In the genomic region with DNA sequence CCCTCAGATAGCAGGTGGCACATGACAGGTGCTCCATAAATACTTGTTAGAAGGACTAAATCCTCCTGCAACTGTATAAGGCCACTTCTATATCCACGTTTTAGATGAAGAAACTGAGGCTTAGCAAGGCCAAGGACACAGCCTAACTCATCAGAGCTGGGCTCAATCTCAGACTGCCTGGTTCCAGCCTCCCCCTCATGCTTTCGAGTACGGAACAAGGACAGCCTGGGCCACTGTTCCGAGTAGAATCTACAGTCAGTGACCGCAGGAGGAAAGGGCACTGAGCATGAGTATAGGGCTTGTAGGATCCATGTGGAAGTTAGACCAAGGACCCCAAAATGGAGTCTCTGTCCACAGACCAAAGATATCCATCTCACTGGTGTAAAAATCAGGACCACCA, we compare ENCODE assay signal across 6 cellular contexts.
"Had no signal": no experiment of that assay in that cellular context is flagged by ENCODE, and none has a peak within 500 bp of the region (broad histone marks: within the 10 kb centered on the region; RNA-seq: fewer than 3 reads in every experiment).

No MANE protein-coding gene starts in this region.

- H3K27ac ChIP-seq: HL-60 had no signal

- FAIRE-seq: HepG2, HTR-8/SVneo, K562 had no signal

- H3K4me3 ChIP-seq: K562 had no signal

- DNase-seq: IMR-90, KBM-7 had no signal
